9 cellular contexts compared by ENCODE assay signal in genomic region chr5:177444106-177445051, GRCh38. TPM values are rescaled to one million over a fixed set of nuclear protein-coding genes. Genes with fewer than 3 reads are reported as not detected.
A peak's percentile ranks its signal among the peaks of the same experiment; 100 is the strongest.
DNase-seq lines count a peak whose midpoint lies in the region; ATAC-seq and TF ChIP-seq lines count a peak whose summit lies in the region.
"Had no signal": no experiment of that assay in that cellular context is flagged by ENCODE, and none has a peak within 500 bp of the region (broad histone marks: within the 10 kb centered on the region; RNA-seq: fewer than 3 reads in every experiment).

No MANE protein-coding gene starts in this region.

- peaks cover 63% of the 10 kb centered on the region for H3K36me3 Mint-ChIP-seq in Caco-2 (ENCODE audit: insufficient read depth, unreplicated experiment)

- CTCF ChIA-PET in Caco-2 (lab: Charles Lee) = interaction anchor here (0.5 to 6.4 kb wide), 8 partner anchors 11 to 1123 kb away, joined by 3 to 78 read pairs (median 4); partner anchors contain the start of gene GRK6

- H3K27me3 Mint-ChIP-seq in Caco-2 (ENCODE audit: insufficient read depth, unreplicated experiment) = peaks cover 6% of the 10 kb centered on the region

- no peaks in the 10 kb centered on the region for H3K27me3 ChIP-seq in Caco-2 (replicated peaks; ENCODE audit: control insufficient read depth, insufficient read depth, low read length)
- H3K27me3 ChIP-seq in effector memory CD4-positive, alpha-beta T cell (replicated peaks; ENCODE audit: control insufficient read depth, insufficient read depth, low read length, poor library complexity, severe bottlenecking) = no peaks in the 10 kb centered on the region
- H3K27me3 ChIP-seq: adrenal gland had no signal

- POLR2A ChIA-PET in Caco-2 (lab: Charles Lee) = interaction anchor here (1.2 to 5.0 kb wide), 3 partner anchors 18 to 65 kb away, joined by 3 to 43 read pairs (median 4); partner anchors contain the start of gene GRK6

- H3K9me3 ChIP-seq in Caco-2 = no peaks in the 10 kb centered on the region
- no peaks in the 10 kb centered on the region for H3K9me3 ChIP-seq in effector memory CD4-positive, alpha-beta T cell (ENCODE audit: control insufficient read depth, low read length)
- H3K9me3 ChIP-seq: adrenal gland had no signal

- H3K4me1 Mint-ChIP-seq in Caco-2 (ENCODE audit: low read depth, unreplicated experiment) = peaks cover 8% of the 10 kb centered on the region

- H3K4me3 Mint-ChIP-seq in Caco-2 (ENCODE audit: unreplicated experiment) = peak overlapping the region; percentile 70

- H3K27ac ChIP-seq in effector memory CD4-positive, alpha-beta T cell (ENCODE audit: insufficient read depth, low read length, poor library complexity, severe bottlenecking) = peak overlapping the region; percentile 93
- H3K27ac ChIP-seq: adrenal gland, SK-N-MC had no signal

- H3K27ac Mint-ChIP-seq in Caco-2 (ENCODE audit: unreplicated experiment) = peak overlapping the region; percentile 56

- H3K4me3 ChIP-seq in Caco-2 (ENCODE audit: low read depth, low read length) = no peak overlapping the region
- no peak overlapping the region for H3K4me3 ChIP-seq in effector memory CD4-positive, alpha-beta T cell (ENCODE audit: insufficient read depth, low read depth, low read length, poor library complexity, severe bottlenecking)
- H3K4me3 ChIP-seq: adrenal gland, SK-N-MC had no signal

- ATAC-seq in HG03571 (IDR thresholded peaks at IDR 0.05; ENCODE audit: unreplicated experiment) = no peak

- H3K9me3 Mint-ChIP-seq in Caco-2 (ENCODE audit: unreplicated experiment) = no peaks in the 10 kb centered on the region

- in situ Hi-C loops in KBM-7 (cut with MboI; ENCODE audit: low pct_unique_long_range_greater_than_20kb, low sequenced_read_pairs) = no loop called here

- peaks cover 6% of the 10 kb centered on the region; the same call in 1 of the 2 replicates for H3K4me1 ChIP-seq in Caco-2
- H3K4me1 ChIP-seq in effector memory CD4-positive, alpha-beta T cell (ENCODE audit: control insufficient read depth, insufficient read depth, low read length, poor library complexity, severe bottlenecking) = peaks cover 62% of the 10 kb centered on the region

- H3K36me3 ChIP-seq in Caco-2 (ENCODE audit: control insufficient read depth, insufficient read depth, low read length) = no peaks in the 10 kb centered on the region; the same call in 1 of the 2 replicates
- H3K36me3 ChIP-seq in effector memory CD4-positive, alpha-beta T cell (ENCODE audit: control insufficient read depth, insufficient read depth, low read length) = peaks cover 37% of the 10 kb centered on the region

- intact Hi-C loops in Caco-2 (cut with micrococcal nuclease; ENCODE audit: unreplicated experiment) = no loop called here

- peak in 1 of 2 experiments; percentile 35 for DNase-seq in Caco-2
- DNase-seq in KBM-7 = peak; percentile 28
- no peak for DNase-seq in effector memory CD4-positive, alpha-beta T cell
- no peak for DNase-seq in cerebellum (ENCODE audit: low spot score)
- DNase-seq in AML-193 (lab: John Stamatoyannopoulos, UW) = no peak
- DNase-seq: NCI-H187 treated with DMSO at 0.1 percent for 48 hours had no signal

- TF ChIP-seq CTCF in Caco-2 (IDR thresholded peaks at IDR 0.05; ENCODE audit: insufficient read depth in 1 of 2, low read depth in 1 of 2, low read length in 1 of 2, severe bottlenecking in 1 of 2, unreplicated experiment in 1 of 2) = no peak

- no TSS peak for BruUV-seq in Caco-2 (replicated peaks; lab: Mats Ljungman, UMichigan)

RNA-seq across cellular contexts. Expression of gene PRR7, which starts 2.2 kb away (rescaled TPM):
- total RNA-seq in Caco-2 (2022) (4.7 and 5.7 TPM in 2 replicates), cerebellum (5.9 TPM)

RNA-seq across cellular contexts. Expression of gene GRK6, which starts 17.9 kb away (rescaled TPM):
- total RNA-seq in Caco-2 (2022) = 64.4 and 71.9 TPM in 2 replicates
- 16.2 TPM for total RNA-seq in cerebellum

RNA-seq across cellular contexts. Expression of gene DBN1, which starts 29.1 kb away (rescaled TPM):
- total RNA-seq in Caco-2 (2022) (139 and 144 TPM in 2 replicates), cerebellum (139 TPM)

RNA-seq across cellular contexts. Expression of gene F12, which starts 35.0 kb away (rescaled TPM):
- 13.3 and 14.0 TPM in 2 replicates for total RNA-seq in Caco-2 (2022)
- 3.3 TPM for total RNA-seq in cerebellum

RNA-seq across cellular contexts. Expression of gene PFN3, which starts 43.9 kb away (rescaled TPM):
- total RNA-seq in Caco-2 (2022) = not detected in 2 replicates
- not detected for total RNA-seq in cerebellum
- total RNA-seq: adrenal gland had no signal
